ENCODE assay signal across 12 cellular contexts in genomic region chr1:149787688-149788451, GRCh38. TPM values are rescaled to one million over a fixed set of nuclear protein-coding genes. Genes with fewer than 3 reads are reported as not detected.
DNase-seq lines count a peak whose midpoint lies in the region; ATAC-seq and TF ChIP-seq lines count a peak whose summit lies in the region.
"Not testable (repeated sequence)": the region's sequence is repeated elsewhere in the genome, so short reads cannot be mapped to it uniquely, and the experiment has no call there.
"Had no signal": no experiment of that assay in that cellular context is flagged by ENCODE, and none has a peak within 500 bp of the region (broad histone marks: within the 10 kb centered on the region; RNA-seq: fewer than 3 reads in every experiment).

No MANE protein-coding gene starts in this region.

- H3K36me3 ChIP-seq in adrenal gland (replicated peaks in 1 of 2); gastroesophageal sphincter; lung (ENCODE audit: control insufficient read depth in 2 of 2, insufficient read depth in 2 of 2, low read length in 2 of 2); psoas muscle (ENCODE audit: insufficient read depth in 1 of 2, low read depth in 1 of 2); suprapubic skin: not testable (repeated sequence)

- H3K27me3 ChIP-seq in adrenal gland; gastroesophageal sphincter; lung (ENCODE audit: control insufficient read depth, insufficient read depth); psoas muscle (ENCODE audit: insufficient read depth in 3 of 3, low read length in 2 of 3); suprapubic skin: not testable (repeated sequence)

- H3K27ac ChIP-seq in adrenal gland: peak overlapping the region in 2 of 5 donors; percentile 49 to 59
- not testable (repeated sequence) for H3K27ac ChIP-seq in gastroesophageal sphincter; lung (ENCODE audit: low read depth in 1 of 2, low read length in 1 of 2); psoas muscle
- peak overlapping the region; percentile 29 for H3K27ac ChIP-seq in suprapubic skin

- H3K4me1 ChIP-seq in adrenal gland (replicated peaks in 1 of 2); gastroesophageal sphincter; lung (ENCODE audit: control insufficient read depth in 2 of 2, insufficient read depth in 2 of 2, low read length in 2 of 2); psoas muscle; suprapubic skin: not testable (repeated sequence)

- not testable (repeated sequence) for TF ChIP-seq CTCF in CD14-positive monocyte (IDR thresholded peaks at IDR 0.05); activated CD8-positive, alpha-beta T cell treated with anti-CD3 and anti-CD28 coated beads for 36 hours (IDR thresholded peaks at IDR 0.05); adrenal gland (IDR thresholded peaks at IDR 0.05); gastroesophageal sphincter (IDR thresholded peaks at IDR 0.05); lung (IDR thresholded peaks at IDR 0.05; ENCODE audit: control extremely low read depth, extremely low read depth); psoas muscle (IDR thresholded peaks at IDR 0.05); suprapubic skin (IDR thresholded peaks at IDR 0.05)

- not testable (repeated sequence) for TF ChIP-seq POLR2A in adrenal gland (IDR thresholded peaks at IDR 0.05); gastroesophageal sphincter (IDR thresholded peaks at IDR 0.05); suprapubic skin (IDR thresholded peaks at IDR 0.05)

- CTCF ChIA-PET in activated CD8-positive, alpha-beta T cell treated with anti-CD3 and anti-CD28 coated beads for 36 hours (lab: Charles Lee): not testable (repeated sequence)

- H3K27me3 Mint-ChIP-seq in CD14-positive monocyte (ENCODE audit: low read depth in 3 of 3); activated CD8-positive, alpha-beta T cell treated with anti-CD3 and anti-CD28 coated beads for 36 hours: not testable (repeated sequence)

- intact Hi-C loops in CD14-positive monocyte (cut with micrococcal nuclease); activated CD8-positive, alpha-beta T cell treated with anti-CD3 and anti-CD28 coated beads for 36 hours (cut with micrococcal nuclease); adrenal gland (cut with DNase I); left ventricle myocardium superior (cut with micrococcal nuclease); psoas muscle (cut with DNase I): not testable (repeated sequence)

- H3K36me3 Mint-ChIP-seq in CD14-positive monocyte; activated CD8-positive, alpha-beta T cell treated with anti-CD3 and anti-CD28 coated beads for 36 hours (ENCODE audit: low read depth): not testable (repeated sequence)

- POLR2A ChIA-PET in activated CD8-positive, alpha-beta T cell treated with anti-CD3 and anti-CD28 coated beads for 36 hours (lab: Charles Lee): not testable (repeated sequence)

- H3K4me1 Mint-ChIP-seq in CD14-positive monocyte: peaks cover 16% of the 10 kb centered on the region
- H3K4me1 Mint-ChIP-seq in activated CD8-positive, alpha-beta T cell treated with anti-CD3 and anti-CD28 coated beads for 36 hours (ENCODE audit: low read depth): not testable (repeated sequence)

- not testable (repeated sequence) for H3K9me3 Mint-ChIP-seq in CD14-positive monocyte; activated CD8-positive, alpha-beta T cell treated with anti-CD3 and anti-CD28 coated beads for 36 hours

- not testable (repeated sequence) for H3K9me3 ChIP-seq in adrenal gland (replicated peaks in 1 of 3); gastroesophageal sphincter; lung (ENCODE audit: control insufficient read depth in 2 of 2, insufficient read depth in 1 of 2, low read length in 1 of 2); psoas muscle; suprapubic skin

- ATAC-seq in activated CD8-positive, alpha-beta T cell treated with anti-CD3 and anti-CD28 coated beads for 36 hours: peak; percentile 14
- ATAC-seq in gastroesophageal sphincter (peak; percentile 78), left ventricle myocardium superior (peak; percentile 81), lung (ENCODE audit: insufficient read depth, low FRiP score) (peak; percentile 58), psoas muscle (peak; percentile 45 to 72 (median 58))

- H3K27ac Mint-ChIP-seq in CD14-positive monocyte: peak overlapping the region in 6 of 7 donors; percentile 70 to 88 (median 80)
- not testable (repeated sequence) for H3K27ac Mint-ChIP-seq in activated CD8-positive, alpha-beta T cell treated with anti-CD3 and anti-CD28 coated beads for 36 hours

- TF ChIP-seq EP300 in gastroesophageal sphincter (IDR thresholded peaks at IDR 0.05); suprapubic skin (IDR thresholded peaks at IDR 0.05): not testable (repeated sequence)

- 20 to 67% (median 38%) methylated on average over 1 to 3 of the region's 3 CpGs for WGBS in adrenal gland, 4 donors
- WGBS in gastroesophageal sphincter (ENCODE audit: low coverage in 1 of 2), 2 donors: no CpG with 5 or more reads among the region's 3 CpGs
- 69 to 73% methylated on average over 2 to 3 of the region's 3 CpGs for WGBS in lung, 2 donors
- WGBS in psoas muscle, 3 donors: 81 to 88% methylated on average over 1 to 3 of the region's 3 CpGs; no CpG with 5 or more reads in 1 of the 3 donors
- WGBS in suprapubic skin: 73% methylated on average over 3 of the region's 3 CpGs

- not testable (repeated sequence) for H3K4me3 ChIP-seq in adrenal gland, gastroesophageal sphincter, lung, psoas muscle, suprapubic skin

- DNase-seq in CD14-positive monocyte (ENCODE audit: low spot score) (peak; percentile 64), adrenal gland (peak in 4 of 7 donors; percentile 24 to 44 (median 32)), psoas muscle (peak in 1 of 2 donors; percentile 10)
- DNase-seq in activated CD8-positive, alpha-beta T cell treated with anti-CD3 and anti-CD28 coated beads for 36 hours; left ventricle myocardium superior; lung (ENCODE audit: low spot score); suprapubic skin (ENCODE audit: low spot score in 2 of 2): not testable (repeated sequence)

- not testable (repeated sequence) for H3K4me3 Mint-ChIP-seq in CD14-positive monocyte; activated CD8-positive, alpha-beta T cell treated with anti-CD3 and anti-CD28 coated beads for 36 hours

RNA-seq across cellular contexts. Expression of gene FCGR1A, which starts 5.4 kb away (rescaled TPM):
- polyA plus RNA-seq in CD14-positive monocyte: 10 to 100 TPM; 49.4 to 79.7 TPM
- not detected for total RNA-seq in activated CD8-positive, alpha-beta T cell treated with anti-CD3 and anti-CD28 coated beads for 36 hours
- 10 to 100 TPM in 7 of 8 donors, 1 to 10 TPM in 1; 7.8 to 38.0 (median 20.9) TPM for total RNA-seq in adrenal gland
- 10 to 100 TPM; 10.6 to 64.2 (median 63.5) TPM for polyA plus RNA-seq in adrenal gland
- total RNA-seq in gastroesophageal sphincter: 10 to 100 TPM in 1 of 4 donors, 1 to 10 TPM in 1, under 1 TPM in 1, not detected in 1; 0.39 to 21.4 (median 8.6) TPM
- 1.1 TPM for total RNA-seq in left ventricle myocardium superior
- total RNA-seq in lung: 10 to 100 TPM; 11.5 to 25.8 TPM
- polyA plus RNA-seq in lung: 10 to 100 TPM; 78.0 to 94.4 TPM
- 1 to 10 TPM in 3 of 4 donors, under 1 TPM in 1; 0.75 to 7.4 (median 1.3) TPM for total RNA-seq in psoas muscle
- polyA plus RNA-seq in psoas muscle: 1 to 10 TPM in 2 of 3 donors, under 1 TPM in 1; 0.25 to 1.6 (median 1.3) TPM
- not detected for total RNA-seq in suprapubic skin
- total RNA-seq: Calu3; CD8-positive, alpha-beta memory T cell; G401; IMR-90 had no signal
- polyA plus RNA-seq: CD8-positive, alpha-beta memory T cell; IMR-90 had no signal

Comparison
In these comparisons a context has a peak if more than half of its experiments do, and no peak if none do; other contexts are left out.
1. ATAC-seq: peak in every context shown above with its lines; median percentile 81 in left ventricle myocardium superior; 78 in gastroesophageal sphincter; 58 in lung; 58 in psoas muscle; 14 in activated CD8-positive, alpha-beta T cell treated with anti-CD3 and anti-CD28 coated beads for 36 hours.